10 cellular contexts compared by ENCODE assay signal in the genomic region with DNA sequence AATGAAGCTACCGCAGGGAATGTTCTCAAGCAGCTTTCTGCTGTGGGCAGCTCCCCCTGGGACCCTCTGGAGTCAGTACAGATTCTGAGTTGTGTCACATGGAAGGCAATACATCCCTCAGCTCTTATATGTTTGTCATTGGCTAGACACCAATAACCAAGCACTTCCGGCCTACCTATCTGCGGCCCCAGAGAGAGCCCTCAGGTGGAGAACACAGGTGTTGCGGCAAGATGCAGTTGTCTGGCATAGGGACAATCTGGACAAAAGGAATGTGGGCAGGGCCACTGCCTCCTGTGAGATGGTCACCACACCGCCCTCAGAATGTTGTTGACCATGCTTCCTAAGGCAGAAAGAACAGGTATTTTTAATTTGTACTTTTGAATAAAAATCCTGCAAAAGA.
DNase-seq lines count a peak whose midpoint lies in the region; ATAC-seq, FAIRE-seq and TF ChIP-seq lines count a peak whose summit lies in the region.
"Had no signal": no experiment of that assay in that cellular context is flagged by ENCODE, and none has a peak within 500 bp of the region (broad histone marks: within the 10 kb centered on the region; RNA-seq: fewer than 3 reads in every experiment).

No MANE protein-coding gene starts in this region.

- dilution Hi-C loops in keratinocyte (cut with MboI; ENCODE audit: extremely low pct_ligation_motif_present, low sequenced_read_pairs): no loop called here

- no TSS peak for BruUV-seq in PC-3 (replicated peaks; lab: Mats Ljungman, UMichigan)

- H3K9me2 ChIP-seq in GM23338 (ENCODE audit: insufficient read depth): no peaks in the 10 kb centered on the region
- no peaks in the 10 kb centered on the region for H3K9me2 ChIP-seq in PC-3 (replicated peaks; ENCODE audit: low read length)

- TF ChIP-seq CTCF in GM23338 (conservative IDR thresholded peaks at IDR 0.05; ENCODE audit: low read depth in 2 of 2) (peak; percentile 72), PC-3 (conservative IDR thresholded peaks at IDR 0.05; ENCODE audit: low read depth, low read length) (peak; percentile 65), keratinocyte (optimal IDR thresholded peaks at IDR 0.05 in 1 of 3, IDR thresholded peaks at IDR 0.05 in 1 of 3, conservative IDR thresholded peaks at IDR 0.05 in 1 of 3; ENCODE audit: extremely low read depth in 1 of 3, insufficient read depth in 2 of 3, low read length in 3 of 3) (peak; percentile 41 to 63 (median 57))

- H3K27me3 ChIP-seq in GM23338 (ENCODE audit: insufficient read depth) (peaks cover 4% of the 10 kb centered on the region; the same call in 1 of the 2 replicates), PC-3 (ENCODE audit: low read length) (peaks cover 40% of the 10 kb centered on the region), keratinocyte (ENCODE audit: control insufficient read depth, extremely low read depth, insufficient read depth, low read length) (no peaks in the 10 kb centered on the region)
- H3K27me3 ChIP-seq: vagina had no signal

- H3K27ac Mint-ChIP-seq in GM23338: no peak overlapping the region

- intact Hi-C loops in PC-3 (cut with micrococcal nuclease): no loop called here

- H3K4me3 Mint-ChIP-seq in GM23338: no peak overlapping the region

- no peaks in the 10 kb centered on the region for H3K9me3 Mint-ChIP-seq in GM23338

- H4K20me1 ChIP-seq in GM23338 (replicated peaks; ENCODE audit: insufficient read depth): no peaks in the 10 kb centered on the region
- no peaks in the 10 kb centered on the region for H4K20me1 ChIP-seq in PC-3 (ENCODE audit: low read length)
- no peaks in the 10 kb centered on the region for H4K20me1 ChIP-seq in keratinocyte (ENCODE audit: control insufficient read depth, extremely low read depth, insufficient read depth, low read length)

- H3K9me3 ChIP-seq in PC-3 (ENCODE audit: low read length): no peaks in the 10 kb centered on the region
- H3K9me3 ChIP-seq in keratinocyte (ENCODE audit: control insufficient read depth, low read depth, low read length): no peaks in the 10 kb centered on the region
- H3K9me3 ChIP-seq: heart right ventricle, vagina had no signal

- H3K27ac ChIP-seq in GM23338 (ENCODE audit: low read depth) (no peak overlapping the region), PC-3 (ENCODE audit: low read length) (no peak overlapping the region), keratinocyte (ENCODE audit: control insufficient read depth, insufficient read depth, low read length) (no peak overlapping the region)
- H3K27ac ChIP-seq: heart right ventricle, skin epidermis, vagina had no signal

- FAIRE-seq in keratinocyte (lab: Jason Lieb, UNC): no peak

- H3K4me1 ChIP-seq in GM23338 (ENCODE audit: insufficient read depth) (no peaks in the 10 kb centered on the region), PC-3 (ENCODE audit: insufficient read depth, low read length) (0 out of 2 replicates have a peak, but pooled peaks cover 3% of the 10 kb centered on the region), keratinocyte (ENCODE audit: control insufficient read depth, extremely low read depth, insufficient read depth, low read length) (no peaks in the 10 kb centered on the region)
- H3K4me1 ChIP-seq: heart right ventricle, vagina had no signal

- H3K4me2 ChIP-seq in GM23338 (no peak overlapping the region), PC-3 (ENCODE audit: low read length) (no peak overlapping the region), keratinocyte (ENCODE audit: control insufficient read depth, extremely low read depth, insufficient read depth, low read depth, low read length) (no peak overlapping the region)

- H3K9me1 ChIP-seq in keratinocyte (ENCODE audit: control insufficient read depth, extremely low read depth, insufficient read depth, low read length): no peaks in the 10 kb centered on the region

- H3K4me3 ChIP-seq in GM23338: no peak overlapping the region
- H3K4me3 ChIP-seq in PC-3 (ENCODE audit: low read length): no peak overlapping the region
- H3K4me3 ChIP-seq in keratinocyte (ENCODE audit: control insufficient read depth in 2 of 3, extremely low read depth in 1 of 3, insufficient read depth in 2 of 3, low read depth in 1 of 3, low read length in 3 of 3): no peak overlapping the region
- H3K4me3 ChIP-seq: heart right ventricle, skin epidermis, vagina had no signal

- no peaks in the 10 kb centered on the region; the same call in 2 of the 3 replicates for H3K36me3 Mint-ChIP-seq in GM23338 (ENCODE audit: low read depth)

- no peak overlapping the region; the same call in 1 of the 2 replicates for H2AFZ ChIP-seq in GM23338
- H2AFZ ChIP-seq in PC-3 (ENCODE audit: low read length): no peak overlapping the region
- H2AFZ ChIP-seq in keratinocyte (ENCODE audit: control insufficient read depth, low read length): no peak overlapping the region

- ATAC-seq in GM23338 (peak; percentile 98), PC-3 (peak; percentile 63), HG03097 (IDR thresholded peaks at IDR 0.05; ENCODE audit: low FRiP score, unreplicated experiment) (no peak), GM21576 (IDR thresholded peaks at IDR 0.05; ENCODE audit: unreplicated experiment) (no peak)
- ATAC-seq: heart right ventricle had no signal

- H3K9ac ChIP-seq in PC-3 (ENCODE audit: low read length) (no peak overlapping the region), keratinocyte (ENCODE audit: control insufficient read depth, extremely low read depth, insufficient read depth, low read length) (no peak overlapping the region)

- CTCF ChIA-PET in PC-3 (lab: Charles Lee): interaction anchor here (0.8 kb wide), 1 partner anchor 66 kb away, joined by 5 read pairs; no protein-coding TSS in a partner anchor

- POLR2A ChIA-PET in PC-3 (lab: Charles Lee; ENCODE audit: unreplicated experiment): no interaction called here

- H3K27me3 Mint-ChIP-seq in GM23338 (ENCODE audit: insufficient read depth, low read depth, poor library complexity): peaks cover 4% of the 10 kb centered on the region

- H3K36me3 ChIP-seq in GM23338 (ENCODE audit: insufficient read depth): no peaks in the 10 kb centered on the region
- H3K36me3 ChIP-seq in PC-3 (ENCODE audit: low read depth, low read length): no peaks in the 10 kb centered on the region
- H3K36me3 ChIP-seq in keratinocyte (ENCODE audit: control insufficient read depth in 2 of 2, extremely low read depth in 1 of 2, insufficient read depth in 2 of 2, low read length in 2 of 2): no peaks in the 10 kb centered on the region
- H3K36me3 ChIP-seq: heart right ventricle, vagina had no signal

- no peaks in the 10 kb centered on the region for H3K79me2 ChIP-seq in GM23338 (replicated peaks; ENCODE audit: insufficient read depth)
- no peaks in the 10 kb centered on the region for H3K79me2 ChIP-seq in PC-3 (ENCODE audit: low read length)
- no peaks in the 10 kb centered on the region for H3K79me2 ChIP-seq in keratinocyte (ENCODE audit: control insufficient read depth, insufficient read depth, low read length)

- no peaks in the 10 kb centered on the region; the same call in 2 of the 3 replicates for H3K4me1 Mint-ChIP-seq in GM23338

- DNase-seq in ELR (ENCODE audit: low read depth) (peak; percentile 10), GM23338 (ENCODE audit: low spot score) (peak; percentile 81), PC-3 (peak; percentile 64), keratinocyte (ENCODE audit: low read depth, low spot score) (no peak), cortex of kidney (lab: John Stamatoyannopoulos, UW) (no peak)
- DNase-seq: heart right ventricle had no signal

- no peaks in the 10 kb centered on the region for H3F3A ChIP-seq in GM23338 (replicated peaks; ENCODE audit: low read depth)
- no peaks in the 10 kb centered on the region for H3F3A ChIP-seq in PC-3 (ENCODE audit: low read length, unreplicated experiment)

TF ChIP-seq in GM23338, 12 proteins besides CTCF, POLR2A, EP300 and RAD21 (continues in another document):
- TF ChIP-seq CREB1 (CRISPR knock-in tag; IDR thresholded peaks at IDR 0.05; ENCODE audit: low read depth) (no peak), POLR2AphosphoS5 (IDR thresholded peaks at IDR 0.05; ENCODE audit: low read depth) (no peak), NANOG (IDR thresholded peaks at IDR 0.05; ENCODE audit: borderline replicate concordance) (no peak), ZNF331 (CRISPR knock-in tag; IDR thresholded peaks at IDR 0.05; ENCODE audit: low read depth) (no peak), JUNB (IDR thresholded peaks at IDR 0.05; ENCODE audit: unreplicated experiment) (no peak), EZH2phosphoT487 (IDR thresholded peaks at IDR 0.05; ENCODE audit: unreplicated experiment) (no peak)
- TF ChIP-seq, protein P1, sequence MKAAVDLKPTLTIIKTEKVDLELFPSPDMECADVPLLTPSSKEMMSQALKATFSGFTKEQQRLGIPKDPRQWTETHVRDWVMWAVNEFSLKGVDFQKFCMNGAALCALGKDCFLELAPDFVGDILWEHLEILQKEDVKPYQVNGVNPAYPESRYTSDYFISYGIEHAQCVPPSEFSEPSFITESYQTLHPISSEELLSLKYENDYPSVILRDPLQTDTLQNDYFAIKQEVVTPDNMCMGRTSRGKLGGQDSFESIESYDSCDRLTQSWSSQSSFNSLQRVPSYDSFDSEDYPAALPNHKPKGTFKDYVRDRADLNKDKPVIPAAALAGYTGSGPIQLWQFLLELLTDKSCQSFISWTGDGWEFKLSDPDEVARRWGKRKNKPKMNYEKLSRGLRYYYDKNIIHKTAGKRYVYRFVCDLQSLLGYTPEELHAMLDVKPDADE (IDR thresholded peaks at IDR 0.05): no peak
- TF ChIP-seq, protein P2, sequence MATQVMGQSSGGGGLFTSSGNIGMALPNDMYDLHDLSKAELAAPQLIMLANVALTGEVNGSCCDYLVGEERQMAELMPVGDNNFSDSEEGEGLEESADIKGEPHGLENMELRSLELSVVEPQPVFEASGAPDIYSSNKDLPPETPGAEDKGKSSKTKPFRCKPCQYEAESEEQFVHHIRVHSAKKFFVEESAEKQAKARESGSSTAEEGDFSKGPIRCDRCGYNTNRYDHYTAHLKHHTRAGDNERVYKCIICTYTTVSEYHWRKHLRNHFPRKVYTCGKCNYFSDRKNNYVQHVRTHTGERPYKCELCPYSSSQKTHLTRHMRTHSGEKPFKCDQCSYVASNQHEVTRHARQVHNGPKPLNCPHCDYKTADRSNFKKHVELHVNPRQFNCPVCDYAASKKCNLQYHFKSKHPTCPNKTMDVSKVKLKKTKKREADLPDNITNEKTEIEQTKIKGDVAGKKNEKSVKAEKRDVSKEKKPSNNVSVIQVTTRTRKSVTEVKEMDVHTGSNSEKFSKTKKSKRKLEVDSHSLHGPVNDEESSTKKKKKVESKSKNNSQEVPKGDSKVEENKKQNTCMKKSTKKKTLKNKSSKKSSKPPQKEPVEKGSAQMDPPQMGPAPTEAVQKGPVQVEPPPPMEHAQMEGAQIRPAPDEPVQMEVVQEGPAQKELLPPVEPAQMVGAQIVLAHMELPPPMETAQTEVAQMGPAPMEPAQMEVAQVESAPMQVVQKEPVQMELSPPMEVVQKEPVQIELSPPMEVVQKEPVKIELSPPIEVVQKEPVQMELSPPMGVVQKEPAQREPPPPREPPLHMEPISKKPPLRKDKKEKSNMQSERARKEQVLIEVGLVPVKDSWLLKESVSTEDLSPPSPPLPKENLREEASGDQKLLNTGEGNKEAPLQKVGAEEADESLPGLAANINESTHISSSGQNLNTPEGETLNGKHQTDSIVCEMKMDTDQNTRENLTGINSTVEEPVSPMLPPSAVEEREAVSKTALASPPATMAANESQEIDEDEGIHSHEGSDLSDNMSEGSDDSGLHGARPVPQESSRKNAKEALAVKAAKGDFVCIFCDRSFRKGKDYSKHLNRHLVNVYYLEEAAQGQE (IDR thresholded peaks at IDR 0.05; ENCODE audit: unreplicated experiment): no peak

Comparison
In these comparisons a context has a peak if more than half of its experiments do, and no peak if none do; other contexts are left out.
1. DNase-seq: peak in ELR (single experiment), GM23338 (single experiment) and PC-3 (single experiment); none in keratinocyte (single experiment) and cortex of kidney (single experiment).
2. ATAC-seq: peak in GM23338 (single experiment) and PC-3 (single experiment); none in HG03097 (single experiment) and GM21576 (single experiment).
3. Peak in every context shown above with its lines, with median percentiles within 50 percentile points of each other: CTCF ChIP-seq.